ENCODE assay signal across 7 cellular contexts in genomic region chr18:40863801-40864200, GRCh38.
"Had no signal": no experiment of that assay in that cellular context is flagged by ENCODE, and none has a peak within 500 bp of the region (broad histone marks: within the 10 kb centered on the region; RNA-seq: fewer than 3 reads in every experiment).

No MANE protein-coding gene starts in this region.

- FAIRE-seq: H1, H54, HTR-8/SVneo had no signal

- H3K4me2 ChIP-seq: GM23338 had no signal

- H2AFZ ChIP-seq: GM23338 had no signal

- DNase-seq: H9, HCEC 1CT, KBM-7 had no signal

- H3K4me3 ChIP-seq: GM23338 had no signal

- ATAC-seq: GM23338 had no signal
